Comparison of ENCODE assay signal across 27 cellular contexts in the genomic region with DNA sequence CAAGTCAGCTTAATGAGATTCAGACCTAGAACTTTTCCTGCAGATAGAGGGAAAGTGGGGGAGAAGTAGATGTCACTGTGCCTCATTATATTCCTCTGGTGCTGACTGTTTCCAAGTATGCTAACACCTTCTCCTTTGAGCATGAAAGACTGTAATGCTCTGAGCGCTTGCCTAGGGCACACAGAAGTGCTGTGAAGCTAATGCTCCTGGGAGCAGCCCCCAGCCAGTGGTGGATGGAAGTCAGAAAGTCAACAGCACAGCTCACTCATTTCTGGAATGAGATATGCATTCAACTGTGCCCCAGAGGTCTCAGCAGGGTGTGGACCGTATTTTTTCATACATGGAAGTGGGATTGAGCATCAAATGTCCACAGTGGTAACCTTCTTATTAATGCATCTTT.
"Had no signal": no experiment of that assay in that cellular context is flagged by ENCODE, and none has a peak within 500 bp of the region (broad histone marks: within the 10 kb centered on the region; RNA-seq: fewer than 3 reads in every experiment).

No MANE protein-coding gene starts in this region.

- H3K4me1 Mint-ChIP-seq: activated B cell treated with CpG ODN at 0.5 μM for 24 hours; activated CD4-positive, alpha-beta T cell treated with anti-CD3 and anti-CD28 coated beads, Interleukin-2, amount 10 ng/mL, durations not matched to agents 24 days and 14 days; activated CD8-positive, alpha-beta memory T cell treated with anti-CD3 and anti-CD28 coated beads, Interleukin-2, amount 10 ng/mL, durations not matched to agents 7 days and 5 days; activated naive CD8-positive, alpha-beta T cell treated with anti-CD3 and anti-CD28 coated beads, Interleukin-2, amount 50 U/mL, for 24 hours; brain; central memory CD8-positive, alpha-beta T cell had no signal

- H3K27me3 ChIP-seq: MG63 had no signal

- H3K36me3 ChIP-seq: MG63 had no signal

- H3K4me3 ChIP-seq: MG63 had no signal

- H3K9me3 Mint-ChIP-seq: activated B cell treated with CpG ODN at 0.5 μM for 24 hours; activated CD4-positive, alpha-beta T cell treated with anti-CD3 and anti-CD28 coated beads, Interleukin-2, amount 10 ng/mL, durations not matched to agents 24 days and 14 days; activated T-helper 1 cell treated with anti-CD3 and anti-CD28 coated beads, Interleukin-12 subunit alpha, Interleukin-12 subunit beta, Interleukin-2, Interleukin-4 antibody, amounts not matched to agents 30 ng/mL and 10 ng/mL and 1 ng/mL, durations not matched to agents 14 hours and 24 hours and 36 hours; brain had no signal

- FAIRE-seq: astrocyte, TTC549 had no signal

- H3K9me3 ChIP-seq: MG63 had no signal

- H3K4me3 Mint-ChIP-seq: activated B cell treated with CpG ODN at 0.5 μM for 24 hours; activated CD4-positive, alpha-beta T cell treated with anti-CD3 and anti-CD28 coated beads, Interleukin-2, amount 10 ng/mL, durations not matched to agents 24 days and 14 days; activated CD8-positive, alpha-beta memory T cell treated with anti-CD3 and anti-CD28 coated beads, Interleukin-2, amount 10 ng/mL, durations not matched to agents 7 days and 5 days; activated naive CD8-positive, alpha-beta T cell treated with anti-CD3 and anti-CD28 coated beads, Interleukin-2, amount 50 U/mL, for 24 hours; activated T-cell treated with anti-CD3 and anti-CD28 coated beads, Interleukin-2, amount 50 U/mL, for 24 hours; activated T-helper 1 cell treated with anti-CD3 and anti-CD28 coated beads, Interleukin-12 subunit alpha, Interleukin-12 subunit beta, Interleukin-2, Interleukin-4 antibody, amounts not matched to agents 30 ng/mL and 10 ng/mL and 1 ng/mL, durations not matched to agents 14 hours and 24 hours and 36 hours; brain; central memory CD8-positive, alpha-beta T cell had no signal

- H3K27me3 Mint-ChIP-seq: activated B cell treated with CpG ODN at 0.5 μM for 24 hours; activated CD4-positive, alpha-beta T cell treated with anti-CD3 and anti-CD28 coated beads, Interleukin-2, amount 10 ng/mL, durations not matched to agents 24 days and 14 days; activated CD8-positive, alpha-beta memory T cell treated with anti-CD3 and anti-CD28 coated beads, Interleukin-2, amount 10 ng/mL, durations not matched to agents 7 days and 5 days; activated naive CD8-positive, alpha-beta T cell treated with anti-CD3 and anti-CD28 coated beads, Interleukin-2, amount 50 U/mL, for 24 hours; activated T-cell treated with anti-CD3 and anti-CD28 coated beads, Interleukin-2, amount 50 U/mL, for 24 hours; central memory CD8-positive, alpha-beta T cell had no signal

- H3K27ac Mint-ChIP-seq: activated B cell treated with CpG ODN at 0.5 μM for 24 hours; activated CD4-positive, alpha-beta T cell treated with anti-CD3 and anti-CD28 coated beads, Interleukin-2, amount 10 ng/mL, durations not matched to agents 24 days and 14 days; activated CD8-positive, alpha-beta memory T cell treated with anti-CD3 and anti-CD28 coated beads, Interleukin-2, amount 10 ng/mL, durations not matched to agents 7 days and 5 days; activated naive CD4-positive, alpha-beta T cell treated with anti-CD3 and anti-CD28 coated beads, Interleukin-2, amount 50 U/mL, for 72 hours; activated naive CD8-positive, alpha-beta T cell treated with anti-CD3 and anti-CD28 coated beads, Interleukin-2, amount 50 U/mL, for 24 hours; activated T-cell treated with anti-CD3 and anti-CD28 coated beads, Interleukin-2, amount 50 U/mL, for 24 hours; activated T-helper 1 cell treated with anti-CD3 and anti-CD28 coated beads, Interleukin-12 subunit alpha, Interleukin-12 subunit beta, Interleukin-2, Interleukin-4 antibody, amounts not matched to agents 30 ng/mL and 10 ng/mL and 1 ng/mL, durations not matched to agents 14 hours and 24 hours and 36 hours had no signal

- DNase-seq: activated B cell treated with CpG ODN at 0.5 μM for 24 hours; activated CD4-positive, alpha-beta T cell treated with anti-CD3 and anti-CD28 coated beads for 1 hour; activated CD4-positive, alpha-beta T cell treated with anti-CD3 and anti-CD28 coated beads, Interleukin-2, amount 10 ng/mL, durations not matched to agents 24 days and 14 days; activated CD4-positive, alpha-beta T cell treated with anti-CD3 and anti-CD28 coated beads, Interleukin-2, amount 50 U/mL, for 48 hours; activated CD8-positive, alpha-beta memory T cell treated with anti-CD3 and anti-CD28 coated beads, Interleukin-2, amount 10 ng/mL, durations not matched to agents 7 days and 5 days; activated effector memory CD4-positive, alpha-beta T cell treated with anti-CD3 and anti-CD28 coated beads, Interleukin-2, amount 50 U/mL, for 16 hours; activated naive CD4-positive, alpha-beta T cell treated with Interleukin-2 at 50 U/mL for 16 hours; activated naive CD8-positive, alpha-beta T cell treated with anti-CD3 and anti-CD28 coated beads, Interleukin-2, amount 50 U/mL, for 24 hours; activated T-cell treated with anti-CD3 and anti-CD28 coated beads, Interleukin-2, amount 50 U/mL, for 24 hours; amniotic stem cell; MV-4-11; NCI-H146; NCI-H2081 treated with DMSO at 0.1 percent for 48 hours; NCI-H2171 treated with DMSO at 0.1 percent for 48 hours; NCI-H510A; NCI-H526 treated with DMSO at 0.1 percent for 48 hours; NCI-H82; SIG-M5; T-helper 2 cell; T1000 had no signal

- H3K36me3 Mint-ChIP-seq: activated CD8-positive, alpha-beta memory T cell treated with anti-CD3 and anti-CD28 coated beads, Interleukin-2, amount 10 ng/mL, durations not matched to agents 7 days and 5 days; activated naive CD4-positive, alpha-beta T cell treated with anti-CD3 and anti-CD28 coated beads, Interleukin-2, amount 50 U/mL, for 72 hours; brain had no signal

- ATAC-seq: activated CD8-positive, alpha-beta memory T cell treated with anti-CD3 and anti-CD28 coated beads, Interleukin-2, amount 10 ng/mL, durations not matched to agents 7 days and 5 days; activated naive CD4-positive, alpha-beta T cell treated with anti-CD3 and anti-CD28 coated beads, Interleukin-2, amount 50 U/mL, for 72 hours; activated naive CD8-positive, alpha-beta T cell treated with anti-CD3 and anti-CD28 coated beads, Interleukin-2, amount 50 U/mL, for 24 hours had no signal
